19 cellular contexts compared by ENCODE assay signal in the genomic region with DNA sequence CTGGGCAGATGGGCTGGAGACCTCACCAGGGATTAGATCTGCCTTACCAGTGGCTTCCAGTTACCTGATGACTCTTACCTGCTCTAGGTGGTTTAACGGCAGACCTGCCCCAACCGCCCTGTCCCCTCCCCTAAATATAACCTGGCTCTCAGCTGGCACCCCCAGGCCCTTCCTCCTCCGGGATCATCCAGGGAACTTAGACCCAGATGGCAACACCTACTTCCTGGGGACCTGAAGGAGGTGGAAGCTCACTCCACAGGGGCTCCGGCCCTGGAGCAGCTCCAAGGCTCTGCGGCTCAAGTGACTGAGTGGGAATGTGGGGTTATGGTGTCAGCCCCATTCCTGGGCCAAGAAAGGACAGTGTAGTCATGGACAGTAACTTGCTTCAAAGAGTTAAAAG.
"Had no signal": no experiment of that assay in that cellular context is flagged by ENCODE, and none has a peak within 500 bp of the region (broad histone marks: within the 10 kb centered on the region; RNA-seq: fewer than 3 reads in every experiment).

No MANE protein-coding gene starts in this region.

- H3K27me3 ChIP-seq: testis, upper lobe of left lung had no signal

- H3K27ac ChIP-seq: coronary artery, heart right ventricle, left lung, prostate gland, stomach, testis, upper lobe of left lung had no signal

- H3K4me3 ChIP-seq: coronary artery, heart right ventricle, left lung, prostate gland, stomach, testis, upper lobe of left lung had no signal

- H3K36me3 ChIP-seq: heart right ventricle, left lung, prostate gland, stomach, upper lobe of left lung had no signal

- H3K4me1 ChIP-seq: prostate gland, testis had no signal

- ATAC-seq: heart right ventricle; left lung; naive thymus-derived CD8-positive, alpha-beta T cell; sciatic nerve; T-helper 17 cell had no signal

- DNase-seq: activated CD4-positive, alpha-beta memory T cell treated with anti-CD3 and anti-CD28 coated beads, Interleukin-2, amount 10 ng/mL, durations not matched to agents 7 days and 5 days; activated CD4-positive, alpha-beta T cell treated with anti-CD3 and anti-CD28 coated beads for 4 hours; activated effector memory CD4-positive, alpha-beta T cell treated with Interleukin-2 at 50 U/mL for 16 hours; activated naive CD4-positive, alpha-beta T cell treated with anti-CD3 and anti-CD28 coated beads, Interleukin-2, amount 50 U/mL, for 16 hours; activated T-cell treated with anti-CD3 and anti-CD28 coated beads, Interleukin-2, amount 50 U/mL, for 24 hours; caudate nucleus; effector CD8-positive, alpha-beta T cell; occipital lobe; stimulated activated CD4-positive, alpha-beta T cell treated with anti-CD3 and anti-CD28 coated beads, Interleukin-1b, Interleukin-23, amount 100 ng/mL, for 48 hours; stomach; testis; upper lobe of left lung had no signal

- H3K9me3 ChIP-seq: heart right ventricle, left lung, prostate gland, stomach, testis, upper lobe of left lung had no signal
